In the genomic region with DNA sequence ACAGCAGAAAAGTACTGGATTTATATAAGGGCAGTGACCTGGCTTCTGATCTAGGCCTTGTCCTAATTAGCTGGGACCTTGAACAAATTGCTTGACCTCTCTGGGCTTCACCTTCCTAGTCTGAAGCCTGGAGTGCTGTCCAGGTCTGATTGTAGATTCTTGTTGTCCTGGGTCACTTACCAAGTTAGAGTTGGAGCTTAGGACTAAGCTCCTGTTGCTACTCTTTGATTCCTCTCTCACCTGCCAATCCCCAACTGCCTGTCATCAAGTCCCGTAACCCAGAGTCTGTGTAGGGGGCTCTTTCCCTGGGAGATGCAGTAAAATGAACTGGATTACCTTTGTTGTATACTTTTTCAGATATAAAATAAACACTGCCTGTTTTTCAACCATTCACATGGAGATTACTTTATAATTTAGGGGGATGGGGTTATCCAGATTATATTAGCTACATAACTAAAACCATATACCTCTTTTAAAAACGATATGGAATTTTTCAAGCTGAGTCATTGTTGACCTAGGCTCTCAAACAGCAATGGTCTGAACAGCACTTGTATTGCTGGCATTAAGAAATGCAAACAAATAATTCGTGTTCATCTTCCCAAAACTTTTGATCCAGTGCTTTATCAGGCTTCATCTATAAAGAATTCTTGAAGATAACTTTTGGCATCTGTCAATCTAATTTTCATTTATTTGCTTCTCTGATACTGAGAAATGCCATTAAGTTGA, we compare ENCODE assay signal across 1 cellular context.
TF ChIP-seq lines count a peak whose summit lies in the region.

No MANE protein-coding gene starts in this region.

TF ChIP-seq in SK-N-SH treated with all-trans-retinoic acid at 6 μM for 48 hours, 23 proteins besides CTCF, POLR2A, EP300 and RAD21 (continued from another document):
- TF ChIP-seq, protein P1, sequence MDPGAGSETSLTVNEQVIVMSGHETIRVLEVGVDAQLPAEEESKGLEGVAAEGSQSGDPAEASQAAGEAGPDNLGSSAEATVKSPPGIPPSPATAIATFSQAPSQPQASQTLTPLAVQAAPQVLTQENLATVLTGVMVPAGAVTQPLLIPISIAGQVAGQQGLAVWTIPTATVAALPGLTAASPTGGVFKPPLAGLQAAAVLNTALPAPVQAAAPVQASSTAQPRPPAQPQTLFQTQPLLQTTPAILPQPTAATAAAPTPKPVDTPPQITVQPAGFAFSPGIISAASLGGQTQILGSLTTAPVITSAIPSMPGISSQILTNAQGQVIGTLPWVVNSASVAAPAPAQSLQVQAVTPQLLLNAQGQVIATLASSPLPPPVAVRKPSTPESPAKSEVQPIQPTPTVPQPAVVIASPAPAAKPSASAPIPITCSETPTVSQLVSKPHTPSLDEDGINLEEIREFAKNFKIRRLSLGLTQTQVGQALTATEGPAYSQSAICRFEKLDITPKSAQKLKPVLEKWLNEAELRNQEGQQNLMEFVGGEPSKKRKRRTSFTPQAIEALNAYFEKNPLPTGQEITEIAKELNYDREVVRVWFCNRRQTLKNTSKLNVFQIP (CRISPR knock-in tag; IDR thresholded peaks at IDR 0.05; ENCODE audit: borderline replicate concordance, low read depth): no peak
- no peak for TF ChIP-seq TOX (CRISPR knock-in tag; IDR thresholded peaks at IDR 0.05; ENCODE audit: borderline replicate concordance)
- TF ChIP-seq, protein P2, sequence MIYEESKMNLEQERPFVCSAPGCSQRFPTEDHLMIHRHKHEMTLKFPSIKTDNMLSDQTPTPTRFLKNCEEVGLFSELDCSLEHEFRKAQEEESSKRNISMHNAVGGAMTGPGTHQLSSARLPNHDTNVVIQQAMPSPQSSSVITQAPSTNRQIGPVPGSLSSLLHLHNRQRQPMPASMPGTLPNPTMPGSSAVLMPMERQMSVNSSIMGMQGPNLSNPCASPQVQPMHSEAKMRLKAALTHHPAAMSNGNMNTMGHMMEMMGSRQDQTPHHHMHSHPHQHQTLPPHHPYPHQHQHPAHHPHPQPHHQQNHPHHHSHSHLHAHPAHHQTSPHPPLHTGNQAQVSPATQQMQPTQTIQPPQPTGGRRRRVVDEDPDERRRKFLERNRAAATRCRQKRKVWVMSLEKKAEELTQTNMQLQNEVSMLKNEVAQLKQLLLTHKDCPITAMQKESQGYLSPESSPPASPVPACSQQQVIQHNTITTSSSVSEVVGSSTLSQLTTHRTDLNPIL (CRISPR knock-in tag; IDR thresholded peaks at IDR 0.05; ENCODE audit: low read depth): no peak
